In genomic region chr9:131833906-131834305, GRCh38 we compare ENCODE assay signal across 18 cellular contexts.
DNase-seq lines count a peak whose midpoint lies in the region; ATAC-seq and TF ChIP-seq lines count a peak whose summit lies in the region.
"Had no signal": no experiment of that assay in that cellular context is flagged by ENCODE, and none has a peak within 500 bp of the region (broad histone marks: within the 10 kb centered on the region; RNA-seq: fewer than 3 reads in every experiment).

No MANE protein-coding gene starts in this region.

- H3K4me3 Mint-ChIP-seq in stimulated activated naive CD8-positive, alpha-beta T cell treated with anti-CD3 and anti-CD28 coated beads, Interleukin-15, amount 100 ng/mL, for 72 hours, result no peak overlapping the region
- no peak overlapping the region for H3K4me3 Mint-ChIP-seq in naive thymus-derived CD8-positive, alpha-beta T cell
- H3K4me3 Mint-ChIP-seq: neural crest cell had no signal

- TF ChIP-seq CTCF in fibroblast of mammary gland (conservative IDR thresholded peaks at IDR 0.05; ENCODE audit: control insufficient read depth, insufficient read depth, low read depth, low read length), result no peak

- H3K4me3 ChIP-seq in fibroblast of mammary gland (ENCODE audit: control insufficient read depth, low read depth, low read length), result no peak overlapping the region
- H3K4me3 ChIP-seq: GM12878 had no signal

- H3K9me3 Mint-ChIP-seq in stimulated activated naive CD8-positive, alpha-beta T cell treated with anti-CD3 and anti-CD28 coated beads, Interleukin-15, amount 100 ng/mL, for 72 hours, result peaks cover 0 to 22% of the 10 kb centered on the region in 2 donors
- peaks cover 0 to 23% (median 4%) of the 10 kb centered on the region in 9 donors for H3K9me3 Mint-ChIP-seq in naive thymus-derived CD8-positive, alpha-beta T cell
- H3K9me3 Mint-ChIP-seq: neural crest cell had no signal

- POLR2A ChIA-PET in naive thymus-derived CD8-positive, alpha-beta T cell (lab: Charles Lee), result no interaction called here

- no peak for DNase-seq in stimulated activated naive CD8-positive, alpha-beta T cell treated with anti-CD3 and anti-CD28 coated beads, Interleukin-15, Interleukin-2, amounts not matched to agents 100 U/mL and 50 U/mL, for 24 hours
- DNase-seq in stimulated activated naive CD8-positive, alpha-beta T cell treated with anti-CD3 and anti-CD28 coated beads, Interleukin-15, amount 100 ng/mL, for 72 hours, result no peak
- DNase-seq in RKO (ENCODE audit: low spot score), result peak; percentile 61
- DNase-seq in fibroblast of mammary gland (ENCODE audit: low read depth), result peak; percentile 60
- no peak for DNase-seq in naive thymus-derived CD8-positive, alpha-beta T cell
- no peak for DNase-seq in Kasumi-1 (lab: John Stamatoyannopoulos, UW)
- DNase-seq: activated CD4-positive, alpha-beta T cell treated with anti-CD3 and anti-CD28 coated beads for 1 hour; AML-193; Calu3; central memory CD4-positive, alpha-beta T cell; effector CD4-positive, alpha-beta T cell; GDM1; MV-4-11; NCI-H2029; NCI-H524 had no signal

- H3K27ac Mint-ChIP-seq in stimulated activated naive CD8-positive, alpha-beta T cell treated with anti-CD3 and anti-CD28 coated beads, Interleukin-15, amount 100 ng/mL, for 72 hours, result no peak overlapping the region
- H3K27ac Mint-ChIP-seq in naive thymus-derived CD8-positive, alpha-beta T cell, result peak overlapping the region in 1 of 10 donors; percentile 48

- H3K4me1 Mint-ChIP-seq in stimulated activated naive CD8-positive, alpha-beta T cell treated with anti-CD3 and anti-CD28 coated beads, Interleukin-15, amount 100 ng/mL, for 72 hours, result no peaks in the 10 kb centered on the region
- no peaks in the 10 kb centered on the region for H3K4me1 Mint-ChIP-seq in naive thymus-derived CD8-positive, alpha-beta T cell

- ATAC-seq in stimulated activated naive CD8-positive, alpha-beta T cell treated with anti-CD3 and anti-CD28 coated beads, Interleukin-15, Interleukin-2, amounts not matched to agents 100 U/mL and 50 U/mL, for 24 hours, result peak; percentile 45
- no peak for ATAC-seq in stimulated activated naive CD8-positive, alpha-beta T cell treated with anti-CD3 and anti-CD28 coated beads, Interleukin-15, amount 100 ng/mL, for 72 hours
- ATAC-seq in naive thymus-derived CD8-positive, alpha-beta T cell, result no peak
- ATAC-seq in GM21737 (IDR thresholded peaks at IDR 0.05; ENCODE audit: unreplicated experiment), result no peak
- ATAC-seq: GM12878 had no signal

- H3K36me3 Mint-ChIP-seq in naive thymus-derived CD8-positive, alpha-beta T cell, result peaks cover 0 to 5% (median 0%) of the 10 kb centered on the region in 3 donors

- peaks cover 50% of the 10 kb centered on the region for H3K27me3 Mint-ChIP-seq in stimulated activated naive CD8-positive, alpha-beta T cell treated with anti-CD3 and anti-CD28 coated beads, Interleukin-15, amount 100 ng/mL, for 72 hours
- peaks cover 3 to 34% (median 20%) of the 10 kb centered on the region in 5 donors for H3K27me3 Mint-ChIP-seq in naive thymus-derived CD8-positive, alpha-beta T cell

Comparison
In these comparisons a context has a peak if more than half of its experiments do, and no peak if none do; other contexts are left out.
1. DNase-seq: peak in RKO (single experiment) and fibroblast of mammary gland (single experiment); none in stimulated activated naive CD8-positive, alpha-beta T cell treated with anti-CD3 and anti-CD28 coated beads, Interleukin-15, Interleukin-2, amounts not matched to agents 100 U/mL and 50 U/mL, for 24 hours (single experiment), stimulated activated naive CD8-positive, alpha-beta T cell treated with anti-CD3 and anti-CD28 coated beads, Interleukin-15, amount 100 ng/mL, for 72 hours (0 of 2), naive thymus-derived CD8-positive, alpha-beta T cell (0 of 10) and Kasumi-1 (0 of 2).